11 cellular contexts compared by ENCODE assay signal in the genomic region with DNA sequence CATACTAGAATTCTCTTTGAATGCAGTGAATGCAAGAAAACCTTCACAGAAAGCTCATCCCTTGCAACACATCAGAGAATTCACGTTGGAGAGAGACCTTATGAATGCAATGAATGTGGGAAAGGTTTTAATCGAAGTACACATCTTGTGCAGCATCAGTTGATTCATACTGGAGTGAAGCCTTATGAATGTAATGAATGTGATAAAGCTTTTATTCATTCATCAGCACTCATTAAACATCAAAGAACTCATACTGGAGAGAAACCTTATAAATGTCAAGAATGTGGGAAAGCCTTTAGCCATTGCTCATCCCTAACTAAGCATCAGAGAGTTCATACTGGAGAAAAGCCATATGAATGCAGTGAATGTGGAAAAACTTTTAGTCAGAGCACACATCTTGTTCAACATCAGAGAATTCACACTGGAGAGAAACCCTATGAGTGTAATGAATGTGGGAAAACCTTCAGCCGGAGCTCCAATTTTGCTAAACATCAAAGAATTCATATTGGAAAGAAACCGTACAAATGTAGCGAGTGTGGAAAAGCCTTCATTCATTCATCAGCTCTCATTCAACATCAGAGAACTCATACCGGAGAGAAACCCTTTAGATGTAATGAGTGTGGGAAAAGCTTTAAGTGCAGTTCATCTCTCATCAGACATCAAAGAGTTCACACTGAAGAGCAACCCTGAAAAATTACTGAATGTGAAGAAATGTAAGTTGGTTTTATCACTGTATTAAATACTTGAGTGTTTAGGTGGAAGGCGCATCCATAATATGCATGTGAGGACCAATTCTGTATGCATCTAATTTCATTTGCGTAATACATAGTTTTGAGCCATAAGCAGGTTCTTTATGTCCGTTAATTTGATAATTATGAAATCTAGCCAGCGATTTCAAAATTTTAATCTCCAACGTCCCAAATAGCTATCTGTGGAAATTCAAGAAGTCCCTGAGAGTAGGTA. TPM values are rescaled to one million over a fixed set of nuclear protein-coding genes. Genes with fewer than 3 reads are reported as not detected.
A peak's percentile ranks its signal among the peaks of the same experiment; 100 is the strongest.
DNase-seq lines count a peak whose midpoint lies in the region; ATAC-seq, FAIRE-seq and TF ChIP-seq lines count a peak whose summit lies in the region.
"Not testable (repeated sequence)": the region's sequence is repeated elsewhere in the genome, so short reads cannot be mapped to it uniquely, and the experiment has no call there.
"Had no signal": no experiment of that assay in that cellular context is flagged by ENCODE, and none has a peak within 500 bp of the region (broad histone marks: within the 10 kb centered on the region; RNA-seq: fewer than 3 reads in every experiment).

No MANE protein-coding gene starts in this region.

- not testable (repeated sequence) for H3K79me2 ChIP-seq in PC-9 (ENCODE audit: low read depth); mesendoderm (ENCODE audit: control insufficient read depth, insufficient read depth, low read length)

- WGBS in A549 (ENCODE audit: missing lambda C conversion rate): 88% methylated on average over 11 of the region's 11 CpGs
- no CpG with 5 or more reads among the region's 11 CpGs for WGBS in mesendoderm (ENCODE audit: extremely low coverage, insufficient coverage, low lambda C conversion rate)

- ATAC-seq in A549: not testable (repeated sequence)

- H3K18ac ChIP-seq in mesendoderm (ENCODE audit: low read length): not testable (repeated sequence)

- BruUV-seq in PC-9 (replicated peaks; lab: Mats Ljungman, UMichigan): TSS peak; percentile 3

- CTCF ChIA-PET in A549 (lab: Yijun Ruan, JAX): interaction anchor here (0.7 kb wide), 1 partner anchor 721 kb away, joined by 3 read pairs; no protein-coding TSS in a partner anchor
- CTCF ChIA-PET in HEK293 (lab: Yijun Ruan, JAX); PC-9 (lab: Charles Lee): not testable (repeated sequence)

- not testable (repeated sequence) for H2AK5ac ChIP-seq in mesendoderm (ENCODE audit: low read length)

- not testable (repeated sequence) for H2BK5ac ChIP-seq in mesendoderm (ENCODE audit: low read length)

- POLR2A ChIA-PET in A549 (lab: Yijun Ruan, JAX); HEK293 (lab: Yijun Ruan, JAX); PC-9 (lab: Charles Lee; ENCODE audit: unreplicated experiment): not testable (repeated sequence)

- not testable (repeated sequence) for H4K5ac ChIP-seq in mesendoderm (ENCODE audit: low read length)

- FAIRE-seq in A549 (lab: Jason Lieb, UNC): peak; percentile 97

- not testable (repeated sequence) for H3K4me1 Mint-ChIP-seq in chondrocyte (ENCODE audit: low read depth); glutamatergic neuron (ENCODE audit: low read depth, unreplicated experiment)

- H3K27me3 ChIP-seq in PC-9 (ENCODE audit: insufficient read depth, low read depth); mesendoderm (ENCODE audit: insufficient read depth, low read length, poor library complexity): not testable (repeated sequence)

- H3K79me1 ChIP-seq in mesendoderm (ENCODE audit: low read length): not testable (repeated sequence)

- not testable (repeated sequence) for H4K20me1 ChIP-seq in PC-9 (ENCODE audit: insufficient read depth)

- H3K36me3 ChIP-seq in HEK293 (ENCODE audit: control insufficient read depth in 2 of 2, insufficient read depth in 1 of 2, low read length in 2 of 2): peaks cover 4 to 21% of the 10 kb centered on the region in 2 experiments; a peak in 2 of 3 replicates
- H3K36me3 ChIP-seq in PC-9 (ENCODE audit: low read depth); mesendoderm (ENCODE audit: control insufficient read depth, insufficient read depth, low read length): not testable (repeated sequence)

- H3K9ac ChIP-seq in mesendoderm (ENCODE audit: low read length): not testable (repeated sequence)

- not testable (repeated sequence) for H2AFZ ChIP-seq in PC-9

- not testable (repeated sequence) for TF ChIP-seq CTCF in A549 (IDR thresholded peaks at IDR 0.05); HEK293 (tag by site-specific recombination; IDR thresholded peaks at IDR 0.05); PC-9 (conservative IDR thresholded peaks at IDR 0.05); chondrocyte (IDR thresholded peaks at IDR 0.05); glutamatergic neuron (IDR thresholded peaks at IDR 0.05; ENCODE audit: partially characterized antibody, unreplicated experiment)

- TF ChIP-seq POLR2A in A549 (IDR thresholded peaks at IDR 0.05; ENCODE audit: low read length): not testable (repeated sequence)

- not testable (repeated sequence) for H3K9me2 ChIP-seq in PC-9 (ENCODE audit: insufficient read depth)

- DNase-seq in A549 (ENCODE audit: low read depth in 1 of 2, low spot score in 1 of 2) (peak in 1 of 2 experiments; percentile 25), DMS53 (lab: John Stamatoyannopoulos, UW) (peak; percentile 8), astrocyte of the hippocampus (ENCODE audit: low read depth, low spot score) (peak; percentile 4), mesendoderm (peak; percentile 24)
- DNase-seq in PC-9; chondrocyte (ENCODE audit: low spot score); glutamatergic neuron: not testable (repeated sequence)

- not testable (repeated sequence) for H2BK15ac ChIP-seq in mesendoderm (replicated peaks; ENCODE audit: low read depth)

- not testable (repeated sequence) for H4K8ac ChIP-seq in mesendoderm (ENCODE audit: low read depth, low read length)

- not testable (repeated sequence) for H2BK120ac ChIP-seq in mesendoderm (ENCODE audit: low read depth, low read length)

- not testable (repeated sequence) for H3K4me1 ChIP-seq in A549; HEK293 (ENCODE audit: control insufficient read depth, insufficient read depth, low read length); PC-9 (replicated peaks; ENCODE audit: insufficient read depth); mesendoderm (ENCODE audit: control insufficient read depth, low read depth, low read length)

- intact Hi-C loops in PC-9 (cut with micrococcal nuclease; ENCODE audit: unreplicated experiment): not testable (repeated sequence)

- not testable (repeated sequence) for H3K4me3 ChIP-seq in A549; HEK293 (ENCODE audit: low read depth, low read length); PC-9; mesendoderm (ENCODE audit: low read length)

- H3K27ac Mint-ChIP-seq in chondrocyte (ENCODE audit: unreplicated experiment): peak overlapping the region; percentile 45
- peak overlapping the region; percentile 43 for H3K27ac Mint-ChIP-seq in glutamatergic neuron (ENCODE audit: unreplicated experiment)

- not testable (repeated sequence) for H3F3A ChIP-seq in PC-9 (ENCODE audit: insufficient read depth, low read depth)

- not testable (repeated sequence) for H3K23ac ChIP-seq in mesendoderm (ENCODE audit: low read length)

- H3K4me2 ChIP-seq in A549; PC-9; mesendoderm (ENCODE audit: low read length): not testable (repeated sequence)

- not testable (repeated sequence) for H3K4me3 Mint-ChIP-seq in chondrocyte (ENCODE audit: unreplicated experiment); glutamatergic neuron (ENCODE audit: unreplicated experiment)

- not testable (repeated sequence) for H3K4ac ChIP-seq in mesendoderm (ENCODE audit: low read depth, low read length)

- TF ChIP-seq RAD21 in A549 (conservative IDR thresholded peaks at IDR 0.05 in 1 of 2, IDR thresholded peaks at IDR 0.05 in 1 of 2): not testable (repeated sequence)

- peaks cover 58% of the 10 kb centered on the region for H3K9me3 ChIP-seq in A549
- not testable (repeated sequence) for H3K9me3 ChIP-seq in HEK293 (ENCODE audit: control insufficient read depth, insufficient read depth, low read depth, low read length)
- peaks cover 17% of the 10 kb centered on the region; the same call in 1 of the 2 replicates for H3K9me3 ChIP-seq in PC-9 (ENCODE audit: insufficient read depth, low read depth)

- H3K27me3 Mint-ChIP-seq in chondrocyte (ENCODE audit: low read depth); glutamatergic neuron (ENCODE audit: unreplicated experiment): not testable (repeated sequence)

- peaks cover 26% of the 10 kb centered on the region for H3K9me3 Mint-ChIP-seq in chondrocyte (ENCODE audit: low read depth)
- peaks cover 27% of the 10 kb centered on the region for H3K9me3 Mint-ChIP-seq in glutamatergic neuron (ENCODE audit: unreplicated experiment)

- not testable (repeated sequence) for H3K56ac ChIP-seq in mesendoderm (ENCODE audit: low read length)

- not testable (repeated sequence) for TF ChIP-seq EP300 in A549 (IDR thresholded peaks at IDR 0.05)

- peaks cover 43% of the 10 kb centered on the region for H3K36me3 Mint-ChIP-seq in chondrocyte (ENCODE audit: low read depth)
- H3K36me3 Mint-ChIP-seq in glutamatergic neuron (ENCODE audit: unreplicated experiment): peaks cover 47% of the 10 kb centered on the region

- H3K27ac ChIP-seq in A549; HEK293 (ENCODE audit: extremely low read depth, low read depth, low read length); PC-9; mesendoderm (ENCODE audit: low read depth, low read length): not testable (repeated sequence)

RNA-seq across cellular contexts. Expression of a gene that starts 15.2 kb away (rescaled TPM):
- polyA plus RNA-seq in A549 (2011; rRNA removed) (0.16 and 0.17 TPM in 2 replicates), A549 (2017; fragmentation: RNase III; extraction: RNeasy Plus Mini Kit Qiagen cat#74134 plus additional on column Dnase treatment) (0.07 to 0.18 TPM (median 0.08 TPM) in 3 replicates)
- polyA plus RNA-seq in A549 (2012; cell fraction: cytosol; rRNA removed): 0.03 and 0.04 TPM in 2 replicates
- 0.60 and 0.74 TPM in 2 replicates for polyA plus RNA-seq in A549 (2012; cell fraction: nucleus; rRNA removed)
- 1.1 and 1.2 TPM in 2 replicates for polyA minus RNA-seq in A549 (2011; rRNA and poly(A)+ RNA removed)
- total RNA-seq in PC-9 (2021) (0.55 and 0.85 TPM in 2 replicates), chondrocyte (0.28 to 1.1 TPM in 2 of 3 replicates, not detected in the other), glutamatergic neuron (ENCODE audit: unreplicated experiment) (2.4 TPM)
- polyA plus RNA-seq in mesendoderm (2013, experiment 1 of 2): 0.08 TPM
- polyA plus RNA-seq in mesendoderm (2013, experiment 2 of 2): 0.21 TPM
- total RNA-seq: HT-29 had no signal
- polyA plus RNA-seq: CD4-positive, CD25-positive, alpha-beta regulatory T cell; IgD-negative memory B cell had no signal

RNA-seq across cellular contexts. Expression of a gene that starts 17.3 kb away (rescaled TPM):
- polyA plus RNA-seq in A549 (2011; rRNA removed) (40.5 and 49.6 TPM in 2 replicates), A549 (2017; fragmentation: RNase III; extraction: RNeasy Plus Mini Kit Qiagen cat#74134 plus additional on column Dnase treatment) (34.4 to 43.8 TPM (median 43.4 TPM) in 3 replicates)
- polyA plus RNA-seq in A549 (2012; cell fraction: cytosol; rRNA removed): 21.3 and 25.7 TPM in 2 replicates
- polyA plus RNA-seq in A549 (2012; cell fraction: nucleus; rRNA removed): 8.8 and 10.7 TPM in 2 replicates
- polyA minus RNA-seq in A549 (2011; rRNA and poly(A)+ RNA removed): 21.2 and 27.1 TPM in 2 replicates
- total RNA-seq in PC-9 (2021) (65.9 and 66.1 TPM in 2 replicates), chondrocyte (33.6 to 38.2 TPM (median 35.0 TPM) in 3 replicates), glutamatergic neuron (ENCODE audit: unreplicated experiment) (229 TPM)
- polyA plus RNA-seq in mesendoderm (2013, experiment 1 of 2): 42.2 TPM
- 41.7 TPM for polyA plus RNA-seq in mesendoderm (2013, experiment 2 of 2)

RNA-seq across cellular contexts. Expression of a gene that starts 32.8 kb away (rescaled TPM):
- polyA plus RNA-seq in A549 (2011; rRNA removed) (275 and 301 TPM in 2 replicates), A549 (2017; fragmentation: RNase III; extraction: RNeasy Plus Mini Kit Qiagen cat#74134 plus additional on column Dnase treatment) (293 to 322 TPM (median 297 TPM) in 3 replicates)
- polyA plus RNA-seq in A549 (2012; cell fraction: cytosol; rRNA removed): 218 and 250 TPM in 2 replicates
- polyA plus RNA-seq in A549 (2012; cell fraction: nucleus; rRNA removed): 179 and 219 TPM in 2 replicates
- 352 and 361 TPM in 2 replicates for polyA minus RNA-seq in A549 (2011; rRNA and poly(A)+ RNA removed)
- total RNA-seq in PC-9 (2021) (213 and 243 TPM in 2 replicates), chondrocyte (25.5 to 34.2 TPM (median 32.4 TPM) in 3 replicates), glutamatergic neuron (ENCODE audit: unreplicated experiment) (15.9 TPM)
- 8.4 TPM for polyA plus RNA-seq in mesendoderm (2013, experiment 1 of 2)
- 8.6 TPM for polyA plus RNA-seq in mesendoderm (2013, experiment 2 of 2)
